ENCODE assay signal across 16 cellular contexts in genomic region chr1:97903626-97904025, GRCh38. TPM values are rescaled to one million over a fixed set of nuclear protein-coding genes. Genes with fewer than 3 reads are reported as not detected.
DNase-seq lines count a peak whose midpoint lies in the region; ATAC-seq and TF ChIP-seq lines count a peak whose summit lies in the region.
"Had no signal": no experiment of that assay in that cellular context is flagged by ENCODE, and none has a peak within 500 bp of the region (broad histone marks: within the 10 kb centered on the region; RNA-seq: fewer than 3 reads in every experiment).

No MANE protein-coding gene starts in this region.

- peaks cover 6 to 10% of the 10 kb centered on the region in 2 donors for H3K36me3 Mint-ChIP-seq in CD14-positive monocyte
- H3K36me3 Mint-ChIP-seq in WTC11, result no peaks in the 10 kb centered on the region

- H3K9ac ChIP-seq in mesenchymal stem cell (ENCODE audit: low read length), result peak overlapping the region; percentile 61

- peak overlapping the region in 1 of 2 experiments; percentile 40 for H3K18ac ChIP-seq in mesenchymal stem cell (ENCODE audit: low read depth in 1 of 2, low read length in 2 of 2)

- no peaks in the 10 kb centered on the region for H3K27me3 ChIP-seq in RWPE2 (ENCODE audit: insufficient read depth, poor library complexity, severe bottlenecking)
- H3K27me3 ChIP-seq in esophagus squamous epithelium, result no peaks in the 10 kb centered on the region
- no peaks in the 10 kb centered on the region for H3K27me3 ChIP-seq in mesenchymal stem cell (ENCODE audit: control insufficient read depth in 1 of 2, insufficient read depth in 1 of 2, low read length in 2 of 2)
- H3K27me3 ChIP-seq: right atrium auricular region had no signal

- H4K91ac ChIP-seq in mesenchymal stem cell (ENCODE audit: low read length), result no peak overlapping the region

- H3K4ac ChIP-seq in mesenchymal stem cell (ENCODE audit: low read depth in 1 of 2, low read length in 2 of 2), result no peak overlapping the region

- H3K4me1 ChIP-seq in RWPE2 (ENCODE audit: insufficient read depth, poor library complexity, severe bottlenecking) (peaks cover 70% of the 10 kb centered on the region), esophagus squamous epithelium (peaks cover 9 to 81% (median 20%) of the 10 kb centered on the region in 3 donors), mesenchymal stem cell (ENCODE audit: control insufficient read depth, insufficient read depth, low read depth, low read length) (peaks cover 1% of the 10 kb centered on the region)

- no peaks in the 10 kb centered on the region for H3K9me3 ChIP-seq in RWPE2 (ENCODE audit: severe bottlenecking)
- H3K9me3 ChIP-seq in esophagus squamous epithelium, result no peaks in the 10 kb centered on the region
- H3K9me3 ChIP-seq in mesenchymal stem cell (ENCODE audit: control insufficient read depth, low read length), result peaks cover 1% of the 10 kb centered on the region
- H3K9me3 ChIP-seq: mucosa of descending colon, right atrium auricular region had no signal

- intact Hi-C loops in CD14-positive monocyte (cut with micrococcal nuclease) (loop anchor here in 1 of 2 donors (10.0 kb wide), 1 partner anchor 49 kb away; no protein-coding TSS in a partner anchor), esophagus squamous epithelium (cut with DNase I) (no loop called here)

- H3K23ac ChIP-seq in mesenchymal stem cell (ENCODE audit: low read length in 2 of 2), result no peak overlapping the region

- H3K4me3 Mint-ChIP-seq in CD14-positive monocyte (peak overlapping the region in 1 of 2 donors; percentile 93), WTC11 (no peak overlapping the region)
- H3K4me3 Mint-ChIP-seq: activated B cell treated with CpG ODN at 0.5 μM for 24 hours, T-helper 17 cell had no signal

- no peak overlapping the region for H4K8ac ChIP-seq in mesenchymal stem cell (ENCODE audit: low read length)

- H2BK12ac ChIP-seq in mesenchymal stem cell (ENCODE audit: low read length in 2 of 2), result peak overlapping the region in 1 of 2 experiments; percentile 77

- H3K27me3 Mint-ChIP-seq in CD14-positive monocyte (ENCODE audit: low read depth in 3 of 3), result peaks cover 0 to under 1% (median 0%) of the 10 kb centered on the region in 3 donors
- no peaks in the 10 kb centered on the region for H3K27me3 Mint-ChIP-seq in WTC11 (ENCODE audit: low read depth)
- H3K27me3 Mint-ChIP-seq: activated B cell treated with CpG ODN at 0.5 μM for 24 hours, T-helper 17 cell had no signal

- no peak for TF ChIP-seq POLR2A in esophagus squamous epithelium (IDR thresholded peaks at IDR 0.05)

- no peak overlapping the region for H2AFZ ChIP-seq in mesenchymal stem cell (ENCODE audit: low read depth, low read length)

- ATAC-seq in RWPE2 (ENCODE audit: low read depth) (no peak), WTC11 (no peak)
- ATAC-seq: mucosa of descending colon, T-helper 17 cell had no signal

- H2BK5ac ChIP-seq in mesenchymal stem cell (ENCODE audit: low read depth, low read length, poor library complexity, severe bottlenecking), result no peak overlapping the region

- in situ Hi-C loops in G401 (cut with HindIII; ENCODE audit: low sequenced_read_pairs), result no loop called here

- H3K4me2 ChIP-seq in mesenchymal stem cell (ENCODE audit: low read length, poor library complexity, severe bottlenecking), result no peak overlapping the region

- DNase-seq in CD14-positive monocyte (ENCODE audit: low spot score), result no peak
- DNase-seq in RWPE2 (ENCODE audit: low spot score), result no peak
- no peak for DNase-seq in esophagus squamous epithelium (lab: John Stamatoyannopoulos, UW)
- DNase-seq in mesenchymal stem cell, result no peak
- DNase-seq in WTC11 (ENCODE audit: low spot score), result no peak
- no peak for DNase-seq in activated naive CD4-positive, alpha-beta T cell treated with Interleukin-2 at 50 U/mL for 16 hours
- DNase-seq in G401 (ENCODE audit: low spot score), result no peak
- DNase-seq in RWPE1 (ENCODE audit: low spot score), result no peak
- DNase-seq: activated B cell treated with CpG ODN at 0.5 μM for 24 hours; erythroblast; mucosa of descending colon; nucleus accumbens; SHP77; stimulated activated CD4-positive, alpha-beta T cell treated with anti-CD3 and anti-CD28 coated beads, Interleukin-2, amount 100 ng/mL, for 48 hours; T-helper 17 cell had no signal

- H3K27ac ChIP-seq in RWPE2 (ENCODE audit: poor library complexity, severe bottlenecking) (peak overlapping the region; percentile 90), esophagus squamous epithelium (peak overlapping the region in 3 of 4 donors; percentile 8 to 44 (median 27)), mesenchymal stem cell (ENCODE audit: low read length, poor library complexity, severe bottlenecking) (no peak overlapping the region), RWPE1 (no peak overlapping the region)

- no peak overlapping the region for H2AK5ac ChIP-seq in mesenchymal stem cell (ENCODE audit: low read length, severe bottlenecking)

- H3K4me3 ChIP-seq in RWPE2 (ENCODE audit: severe bottlenecking) (no peak overlapping the region), esophagus squamous epithelium (no peak overlapping the region), mesenchymal stem cell (ENCODE audit: insufficient read depth in 1 of 2, low read depth in 1 of 2, low read length in 2 of 2) (peak overlapping the region in 1 of 2 experiments; percentile 65)
- H3K4me3 ChIP-seq: mucosa of descending colon, right atrium auricular region had no signal

- no peak overlapping the region for H3K14ac ChIP-seq in mesenchymal stem cell (ENCODE audit: low read length in 2 of 2)

- H3K9me3 Mint-ChIP-seq in CD14-positive monocyte (peaks cover 2 to 6% (median 3%) of the 10 kb centered on the region in 7 donors), WTC11 (peaks cover 8% of the 10 kb centered on the region)

- WGBS in esophagus squamous epithelium, 2 donors, result 6 to 22% methylated on average over 1 of the region's 1 CpG
- 80% methylated on average over 1 of the region's 1 CpG for WGBS in mesenchymal stem cell

- H2BK15ac ChIP-seq in mesenchymal stem cell (ENCODE audit: low read depth, poor library complexity, severe bottlenecking), result no peak overlapping the region

- H3K27ac Mint-ChIP-seq in CD14-positive monocyte (peak overlapping the region in 6 of 7 donors; percentile 89 to 96 (median 94)), WTC11 (no peak overlapping the region)
- H3K27ac Mint-ChIP-seq: activated B cell treated with CpG ODN at 0.5 μM for 24 hours, T-helper 17 cell had no signal

- H3K79me1 ChIP-seq in mesenchymal stem cell (replicated peaks; ENCODE audit: low read length, poor library complexity, severe bottlenecking), result peaks cover 8% of the 10 kb centered on the region

- H3K36me3 ChIP-seq in RWPE2 (ENCODE audit: low read depth), result no peaks in the 10 kb centered on the region; the same call in 1 of the 2 replicates
- H3K36me3 ChIP-seq in esophagus squamous epithelium, result no peaks in the 10 kb centered on the region
- peaks cover 0 to 1% of the 10 kb centered on the region in 2 experiments for H3K36me3 ChIP-seq in mesenchymal stem cell (ENCODE audit: control insufficient read depth in 1 of 2, insufficient read depth in 2 of 2, low read depth in 1 of 2, low read length in 2 of 2)
- H3K36me3 ChIP-seq: right atrium auricular region had no signal

- TF ChIP-seq CTCF in CD14-positive monocyte (IDR thresholded peaks at IDR 0.05), result no peak
- no peak for TF ChIP-seq CTCF in RWPE2 (IDR thresholded peaks at IDR 0.05; ENCODE audit: poor library complexity, severe bottlenecking)
- TF ChIP-seq CTCF in esophagus squamous epithelium (IDR thresholded peaks at IDR 0.05), result no peak
- no peak for TF ChIP-seq CTCF in WTC11 (IDR thresholded peaks at IDR 0.05)
- TF ChIP-seq CTCF in RWPE1 (conservative IDR thresholded peaks at IDR 0.05; ENCODE audit: low read depth), result no peak

- H3K4me1 Mint-ChIP-seq in CD14-positive monocyte (peaks cover 40% of the 10 kb centered on the region), WTC11 (peaks cover 2% of the 10 kb centered on the region; the same call in 1 of the 2 replicates)

- CTCF ChIA-PET in WTC11 (lab: Charles Lee), result no interaction called here
- CTCF ChIA-PET in RWPE1 (lab: Yijun Ruan, JAX), result no interaction called here

- POLR2A ChIA-PET in WTC11 (lab: Charles Lee), result no interaction called here
- POLR2A ChIA-PET in RWPE1 (lab: Yijun Ruan, JAX; ENCODE audit: low non-redundant PET), result no interaction called here

- no peak overlapping the region for H2BK120ac ChIP-seq in mesenchymal stem cell (ENCODE audit: low read depth, low read length)

TF ChIP-seq in WTC11, 78 proteins besides CTCF, POLR2A, EP300 and RAD21:
- no peak for TF ChIP-seq GABPB1 (CRISPR knock-in tag; IDR thresholded peaks at IDR 0.05)
TF ChIP-seq in WTC11: peak in this region for 0.

RNA-seq across cellular contexts. Expression of gene DPYD, which starts 17.2 kb away (rescaled TPM):
- polyA plus RNA-seq in CD14-positive monocyte, result 100 to 1,000 TPM; 144 to 171 TPM
- total RNA-seq in esophagus squamous epithelium (10 to 100 TPM; 30.6 to 58.4 (median 35.4) TPM), WTC11 (2021) (0.34 to 0.46 TPM (median 0.37 TPM) in 3 replicates)
- polyA plus RNA-seq in mesenchymal stem cell (2013, experiment 1 of 2), result 4.3 TPM
- polyA plus RNA-seq in mesenchymal stem cell (2013, experiment 2 of 2), result 4.2 TPM
- not detected in 2 replicates for total RNA-seq in G401 (2014; rRNA removed; shearing (Covaris generic))

Comparison
In these comparisons a context has a peak if more than half of its experiments do, and no peak if none do; other contexts are left out.
1. H3K27ac ChIP-seq: peak in RWPE2 (single experiment) and esophagus squamous epithelium (3 of 4); none in mesenchymal stem cell (single experiment) and RWPE1 (single experiment).
2. RNA of gene DPYD, which starts 17.2 kb away (total RNA-seq): 30.6 to 58.4 TPM in esophagus squamous epithelium; 0.34 to 0.46 TPM in WTC11 and not detected in G401; every median in the first group is over 10 times any median in the second.